Comparison of ENCODE assay signal across 12 cellular contexts in the genomic region with DNA sequence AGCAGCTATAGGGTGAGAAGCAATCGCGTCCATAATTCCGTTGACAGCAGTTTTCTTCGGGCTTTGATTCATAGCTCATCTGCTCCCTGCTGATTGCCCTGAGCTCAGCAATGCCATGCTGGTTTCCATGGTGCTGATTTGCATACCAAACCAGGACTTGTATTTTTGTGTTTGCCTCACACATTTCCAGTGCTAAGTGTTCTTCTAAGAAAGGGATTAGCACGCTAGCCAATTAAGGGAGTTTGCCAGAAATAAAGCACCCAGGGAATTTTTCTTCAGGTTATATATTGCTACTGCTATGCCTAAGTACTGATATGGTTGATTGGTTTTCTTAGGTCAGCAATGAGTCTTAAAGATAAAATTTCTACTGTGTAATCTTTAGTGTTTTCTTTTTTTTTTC.
DNase-seq lines count a peak whose midpoint lies in the region; ATAC-seq and TF ChIP-seq lines count a peak whose summit lies in the region.
"Had no signal": no experiment of that assay in that cellular context is flagged by ENCODE, and none has a peak within 500 bp of the region (broad histone marks: within the 10 kb centered on the region; RNA-seq: fewer than 3 reads in every experiment).

No MANE protein-coding gene starts in this region.

- TF ChIP-seq CTCF in omental fat pad (IDR thresholded peaks at IDR 0.05) (no peak), thyroid gland (IDR thresholded peaks at IDR 0.05) (no peak)

- in situ Hi-C loops in HAP-1 (cut with MboI; ENCODE audit: low sequenced_read_pairs): no loop called here

- peaks cover 29% of the 10 kb centered on the region for H3K4me1 ChIP-seq in HAP-1
- H3K4me1 ChIP-seq in thyroid gland: peaks cover 7 to 15% of the 10 kb centered on the region in 2 donors
- H3K4me1 ChIP-seq: Peyer's patch, upper lobe of left lung had no signal

- ATAC-seq in omental fat pad (ENCODE audit: low FRiP score): peak; percentile 54

- intact Hi-C loops in thyroid gland (cut with DNase I): no loop called here

- peak; percentile 82 to 91 for DNase-seq in HAP-1 (ENCODE audit: low spot score in 2 of 2)
- peak; percentile 26 for DNase-seq in NCI-H82 treated with DMSO at 0.1 percent for 48 hours (lab: John Stamatoyannopoulos, UW; ENCODE audit: unreplicated experiment)
- peak; percentile 49 for DNase-seq in fibroblast of peridontal ligament (ENCODE audit: extremely low read depth)
- no peak for DNase-seq in omental fat pad (ENCODE audit: low spot score)
- DNase-seq in epidermal melanocyte (ENCODE audit: insufficient read length, low spot score): no peak
- DNase-seq in thyroid gland: no peak
- DNase-seq in NCI-H345 (lab: John Stamatoyannopoulos, UW): no peak
- DNase-seq: Calu3, foreskin fibroblast, NCI-H187 treated with DMSO at 0.1 percent for 48 hours, Peyer's patch had no signal

- no peak for TF ChIP-seq POLR2A in thyroid gland (IDR thresholded peaks at IDR 0.05)

- H3K36me3 ChIP-seq in HAP-1 (replicated peaks): no peaks in the 10 kb centered on the region
- H3K36me3 ChIP-seq in thyroid gland: no peaks in the 10 kb centered on the region
- H3K36me3 ChIP-seq: Peyer's patch, upper lobe of left lung had no signal

- no peak overlapping the region for H3K27ac ChIP-seq in thyroid gland
- H3K27ac ChIP-seq: Peyer's patch, upper lobe of left lung had no signal

- WGBS in thyroid gland, 2 donors: 52 to 53% methylated on average over 5 of the region's 5 CpGs

- H3K4me3 ChIP-seq in HAP-1 (no peak overlapping the region), thyroid gland (replicated peaks in 1 of 3) (no peak overlapping the region)
- H3K4me3 ChIP-seq: Peyer's patch, upper lobe of left lung had no signal

- H3K27me3 ChIP-seq in HAP-1 (ENCODE audit: low read depth): no peaks in the 10 kb centered on the region
- no peaks in the 10 kb centered on the region for H3K27me3 ChIP-seq in thyroid gland
- H3K27me3 ChIP-seq: Peyer's patch, upper lobe of left lung had no signal

- H3K9me3 ChIP-seq in HAP-1: no peaks in the 10 kb centered on the region
- no peaks in the 10 kb centered on the region for H3K9me3 ChIP-seq in thyroid gland
- H3K9me3 ChIP-seq: Peyer's patch, upper lobe of left lung had no signal

Comparison
In these comparisons a context has a peak if more than half of its experiments do, and no peak if none do; other contexts are left out.
1. DNase-seq: peak in HAP-1 (2 of 2), NCI-H82 treated with DMSO at 0.1 percent for 48 hours (single experiment) and fibroblast of peridontal ligament (single experiment); none in omental fat pad (single experiment), epidermal melanocyte (single experiment), thyroid gland (0 of 2) and NCI-H345 (single experiment).